In genomic region chr2:25204190-25204838, GRCh38 we compare ENCODE assay signal across 1 cellular context.
TF ChIP-seq lines count a peak whose summit lies in the region.

No MANE protein-coding gene starts in this region.

TF ChIP-seq in SK-N-SH, 30 proteins besides CTCF, POLR2A, EP300 and RAD21 (continued from another document):
- TF ChIP-seq PBX3 (IDR thresholded peaks at IDR 0.05), result no peak
- TF ChIP-seq MAX (IDR thresholded peaks at IDR 0.05; ENCODE audit: low read depth), result no peak
- TF ChIP-seq MXI1 (IDR thresholded peaks at IDR 0.05; ENCODE audit: low read depth, low read length), result no peak
- TF ChIP-seq RXRA (IDR thresholded peaks at IDR 0.05; ENCODE audit: borderline replicate concordance, low read depth), result no peak
- no peak for TF ChIP-seq RCOR1 (IDR thresholded peaks at IDR 0.05; ENCODE audit: low read length)
- TF ChIP-seq FOSL2 (IDR thresholded peaks at IDR 0.05; ENCODE audit: borderline replicate concordance, low read depth), result no peak
- no peak for TF ChIP-seq JUND (IDR thresholded peaks at IDR 0.05)
- no peak for TF ChIP-seq SMC3 (IDR thresholded peaks at IDR 0.05; ENCODE audit: low read depth, low read length)
- TF ChIP-seq ZBTB33 (IDR thresholded peaks at IDR 0.05; ENCODE audit: borderline replicate concordance, low read depth), result no peak
- no peak for TF ChIP-seq ELF1 (IDR thresholded peaks at IDR 0.05)
- no peak for TF ChIP-seq MEF2A (IDR thresholded peaks at IDR 0.05; ENCODE audit: borderline replicate concordance, low read depth)
- no peak for TF ChIP-seq YY1 (IDR thresholded peaks at IDR 0.05; ENCODE audit: low read depth)
- TF ChIP-seq POLR2AphosphoS5 (IDR thresholded peaks at IDR 0.05; ENCODE audit: low read depth, low read length), result no peak
- no peak for TF ChIP-seq USF2 (IDR thresholded peaks at IDR 0.05; ENCODE audit: borderline replicate concordance, low read depth, low read length)
- no peak for TF ChIP-seq GATA2 (CRISPR knock-in tag; IDR thresholded peaks at IDR 0.05)
